ENCODE assay signal across 16 cellular contexts in genomic region chrX:6120329-6120728, GRCh38.
DNase-seq lines count a peak whose midpoint lies in the region; ATAC-seq and TF ChIP-seq lines count a peak whose summit lies in the region.
"Had no signal": no experiment of that assay in that cellular context is flagged by ENCODE, and none has a peak within 500 bp of the region (broad histone marks: within the 10 kb centered on the region; RNA-seq: fewer than 3 reads in every experiment).

No MANE protein-coding gene starts in this region.

- no TSS peak for BruUV-seq in A673 (replicated peaks; lab: Mats Ljungman, UMichigan)

- CTCF ChIA-PET in A673 (lab: Charles Lee) (no interaction called here), WTC11 (lab: Charles Lee) (no interaction called here)

- H3K4me3 Mint-ChIP-seq in WTC11: no peak overlapping the region
- H3K4me3 Mint-ChIP-seq in neural progenitor cell: no peak overlapping the region
- H3K4me3 Mint-ChIP-seq: CD4-positive, alpha-beta T cell had no signal

- H3K36me3 Mint-ChIP-seq in WTC11 (no peaks in the 10 kb centered on the region), neural progenitor cell (no peaks in the 10 kb centered on the region)

- H3K9me2 ChIP-seq in Karpas-422 (replicated peaks; ENCODE audit: insufficient read depth, low read length): no peaks in the 10 kb centered on the region

- H3K9ac ChIP-seq in Karpas-422 (ENCODE audit: low read length) (no peak overlapping the region), neural progenitor cell (no peak overlapping the region)

- H3K4me1 Mint-ChIP-seq in WTC11: peaks cover 51% of the 10 kb centered on the region
- H3K4me1 Mint-ChIP-seq in neural progenitor cell: peaks cover 17% of the 10 kb centered on the region

- H4K20me1 ChIP-seq in Karpas-422 (ENCODE audit: insufficient read depth, low read depth, low read length): peaks cover 74% of the 10 kb centered on the region
- peaks cover 2% of the 10 kb centered on the region for H4K20me1 ChIP-seq in neural progenitor cell (ENCODE audit: low read depth)

- H3K27me3 ChIP-seq in A673 (replicated peaks; ENCODE audit: insufficient read depth, low read depth, low read length, poor library complexity): no peaks in the 10 kb centered on the region
- H3K27me3 ChIP-seq in Karpas-422 (ENCODE audit: low read length): no peaks in the 10 kb centered on the region
- H3K27me3 ChIP-seq in neural progenitor cell: no peaks in the 10 kb centered on the region

- H3K4me2 ChIP-seq in Karpas-422 (ENCODE audit: low read depth, low read length, poor library complexity, severe bottlenecking) (peak overlapping the region; percentile 54), neural progenitor cell (no peak overlapping the region)

- H3K27ac Mint-ChIP-seq in WTC11 (peak overlapping the region; percentile 36; the same call in 1 of the 2 replicates), neural progenitor cell (no peak overlapping the region)
- H3K27ac Mint-ChIP-seq: CD4-positive, alpha-beta T cell had no signal

- ATAC-seq in WTC11 (no peak), HG03039 (IDR thresholded peaks at IDR 0.05; ENCODE audit: unreplicated experiment) (no peak)

- H3K36me3 ChIP-seq in A673 (ENCODE audit: insufficient read depth, low read length, poor library complexity, severe bottlenecking) (no peaks in the 10 kb centered on the region), Karpas-422 (ENCODE audit: insufficient read depth, low read length) (peaks cover 21% of the 10 kb centered on the region; the same call in 1 of the 2 replicates), neural progenitor cell (no peaks in the 10 kb centered on the region)
- H3K36me3 ChIP-seq: HAP-1 had no signal

- H3K4me1 ChIP-seq in A673 (ENCODE audit: insufficient read depth, low read length, poor library complexity, severe bottlenecking): peaks cover 18% of the 10 kb centered on the region
- H3K4me1 ChIP-seq in Karpas-422 (ENCODE audit: low read length): peaks cover 84% of the 10 kb centered on the region
- peaks cover 4% of the 10 kb centered on the region for H3K4me1 ChIP-seq in neural progenitor cell
- H3K4me1 ChIP-seq: Caco-2, HAP-1 had no signal

- H3K9me3 Mint-ChIP-seq in WTC11 (no peaks in the 10 kb centered on the region), neural progenitor cell (no peaks in the 10 kb centered on the region)
- H3K9me3 Mint-ChIP-seq: CD4-positive, alpha-beta T cell had no signal

- POLR2A ChIA-PET in A673 (lab: Charles Lee; ENCODE audit: low non-redundant PET): no interaction called here
- POLR2A ChIA-PET in WTC11 (lab: Charles Lee): no interaction called here

- intact Hi-C loops in A673 (cut with micrococcal nuclease; ENCODE audit: unreplicated experiment): no loop called here

- H3K79me2 ChIP-seq in Karpas-422 (ENCODE audit: low read length) (peaks cover 90% of the 10 kb centered on the region), neural progenitor cell (ENCODE audit: low read depth) (no peaks in the 10 kb centered on the region)

- DNase-seq in A673 (ENCODE audit: low spot score) (peak; percentile 68), Karpas-422 (peak; percentile 73), WTC11 (ENCODE audit: low spot score) (no peak), neural progenitor cell (ENCODE audit: low spot score) (peak; percentile 7), islet precursor cell (no peak)
- DNase-seq in activated CD4-positive, alpha-beta T cell treated with anti-CD3 and anti-CD28 coated beads, Interleukin-2, amount 50 U/mL, for 1 hour: no peak
- DNase-seq: AML-193; Caco-2; CD4-positive, alpha-beta T cell; DMS153; DMS79; GDM1 had no signal

- no peak overlapping the region for H3K4me3 ChIP-seq in A673 (ENCODE audit: low read depth, low read length, poor library complexity, severe bottlenecking)
- H3K4me3 ChIP-seq in Karpas-422 (ENCODE audit: low read length): no peak overlapping the region
- H3K4me3 ChIP-seq in neural progenitor cell: no peak overlapping the region
- H3K4me3 ChIP-seq: HAP-1 had no signal

- H3K9me3 ChIP-seq in A673 (ENCODE audit: low read depth, low read length, poor library complexity, severe bottlenecking): no peaks in the 10 kb centered on the region
- no peaks in the 10 kb centered on the region for H3K9me3 ChIP-seq in Karpas-422 (ENCODE audit: low read length)
- no peaks in the 10 kb centered on the region for H3K9me3 ChIP-seq in neural progenitor cell (ENCODE audit: low read depth)
- H3K9me3 ChIP-seq: Caco-2, HAP-1 had no signal

- H3K27me3 Mint-ChIP-seq in WTC11 (ENCODE audit: low read depth) (no peaks in the 10 kb centered on the region), neural progenitor cell (ENCODE audit: insufficient read depth, low read depth) (no peaks in the 10 kb centered on the region)
- H3K27me3 Mint-ChIP-seq: CD4-positive, alpha-beta T cell had no signal

- TF ChIP-seq CTCF in A673 (conservative IDR thresholded peaks at IDR 0.05; ENCODE audit: low read depth, low read length) (no peak), WTC11 (IDR thresholded peaks at IDR 0.05) (no peak), neural progenitor cell (IDR thresholded peaks at IDR 0.05) (no peak)

- H3F3A ChIP-seq in neural progenitor cell (ENCODE audit: low read depth): no peaks in the 10 kb centered on the region

- H3K27ac ChIP-seq in A673 (ENCODE audit: low read depth, low read length, poor library complexity, severe bottlenecking) (no peak overlapping the region), Karpas-422 (ENCODE audit: low read length) (peak overlapping the region; percentile 58), neural progenitor cell (no peak overlapping the region)
- H3K27ac ChIP-seq: C4-2B, HL-60 had no signal

- H2AFZ ChIP-seq in Karpas-422 (ENCODE audit: low read length) (no peak overlapping the region), neural progenitor cell (replicated peaks) (no peak overlapping the region)

TF ChIP-seq in WTC11, 78 proteins besides CTCF, POLR2A, EP300 and RAD21 (continues in another document):
- no peak for TF ChIP-seq CDX4 (CRISPR knock-in tag; IDR thresholded peaks at IDR 0.05; ENCODE audit: borderline replicate concordance)
- TF ChIP-seq TP53 (CRISPR knock-in tag; IDR thresholded peaks at IDR 0.05): no peak
- no peak for TF ChIP-seq STAT6 (CRISPR knock-in tag; conservative IDR thresholded peaks at IDR 0.05; ENCODE audit: low read depth)
- no peak for TF ChIP-seq TEAD4 (CRISPR knock-in tag; IDR thresholded peaks at IDR 0.05)
- no peak for TF ChIP-seq TEAD1 (CRISPR knock-in tag; IDR thresholded peaks at IDR 0.05)
- no peak for TF ChIP-seq EMX1 (CRISPR knock-in tag; IDR thresholded peaks at IDR 0.05)
- no peak for TF ChIP-seq ZNF425 (CRISPR knock-in tag; conservative IDR thresholded peaks at IDR 0.05)
- TF ChIP-seq GTF2I (CRISPR knock-in tag; conservative IDR thresholded peaks at IDR 0.05): no peak
- TF ChIP-seq E2F1 (CRISPR knock-in tag; IDR thresholded peaks at IDR 0.05): no peak
- no peak for TF ChIP-seq SMAD3 (CRISPR knock-in tag; IDR thresholded peaks at IDR 0.05; ENCODE audit: borderline replicate concordance)
- TF ChIP-seq SP1 (CRISPR knock-in tag; conservative IDR thresholded peaks at IDR 0.05): no peak

Comparison
In these comparisons a context has a peak if more than half of its experiments do, and no peak if none do; other contexts are left out.
1. DNase-seq: peak in A673 (single experiment), Karpas-422 (single experiment) and neural progenitor cell (single experiment); none in WTC11 (single experiment), activated CD4-positive, alpha-beta T cell treated with anti-CD3 and anti-CD28 coated beads, Interleukin-2, amount 50 U/mL, for 1 hour (single experiment) and islet precursor cell (single experiment).